Comparison of ENCODE assay signal across 9 cellular contexts in genomic region chr20:50815162-50815989, GRCh38. TPM values are rescaled to one million over a fixed set of nuclear protein-coding genes. Genes with fewer than 3 reads are reported as not detected.
DNase-seq lines count a peak whose midpoint lies in the region; ATAC-seq and TF ChIP-seq lines count a peak whose summit lies in the region.
"Had no signal": no experiment of that assay in that cellular context is flagged by ENCODE, and none has a peak within 500 bp of the region (broad histone marks: within the 10 kb centered on the region; RNA-seq: fewer than 3 reads in every experiment).

No MANE protein-coding gene starts in this region.

- peak overlapping the region; percentile 29 for H3K27ac Mint-ChIP-seq in glutamatergic neuron (ENCODE audit: unreplicated experiment)
- H3K27ac Mint-ChIP-seq in endodermal cell, result no peak overlapping the region

- H3K27me3 Mint-ChIP-seq in glutamatergic neuron (ENCODE audit: unreplicated experiment) (peaks cover 2% of the 10 kb centered on the region), endodermal cell (ENCODE audit: insufficient read depth) (no peaks in the 10 kb centered on the region)

- WGBS in endodermal cell (ENCODE audit: insufficient coverage in 1 of 2, insufficient read length in 1 of 2), 2 experiments, result 92 to 98% methylated on average over 7 to 13 of the region's 15 CpGs
- 66 to 74% methylated on average over 15 of the region's 15 CpGs for WGBS in body of pancreas, 2 donors

- peaks cover 34% of the 10 kb centered on the region for H3K36me3 ChIP-seq in OCI-LY7 (ENCODE audit: insufficient read depth, low read length)
- H3K36me3 ChIP-seq in endodermal cell (ENCODE audit: control insufficient read depth, insufficient read depth, low read length), result no peaks in the 10 kb centered on the region
- H3K36me3 ChIP-seq in body of pancreas (replicated peaks in 1 of 2; ENCODE audit: insufficient read depth in 1 of 2, low read depth in 2 of 2), result no peaks in the 10 kb centered on the region

- no peak overlapping the region for H3K9ac ChIP-seq in endodermal cell (ENCODE audit: extremely low read depth, low read length, poor library complexity, severe bottlenecking)

- H3K9me3 ChIP-seq in OCI-LY7 (ENCODE audit: low read length) (no peaks in the 10 kb centered on the region), endodermal cell (ENCODE audit: control insufficient read depth, low read length) (no peaks in the 10 kb centered on the region), body of pancreas (no peaks in the 10 kb centered on the region)

- H3K4me3 ChIP-seq in GM12864 (ENCODE audit: low read depth, low read length) (peak overlapping the region; percentile 25), OCI-LY7 (ENCODE audit: low read depth, low read length, poor library complexity, severe bottlenecking) (peak overlapping the region; percentile 55), endodermal cell (ENCODE audit: low read length) (no peak overlapping the region), body of pancreas (no peak overlapping the region)

- no peak for ATAC-seq in body of pancreas
- ATAC-seq: left colon had no signal

- DNase-seq in GM12864 (ENCODE audit: low read depth) (no peak), HCEC 1CT (peak; percentile 30), OCI-LY7 (ENCODE audit: low spot score) (peak; percentile 92), glutamatergic neuron (no peak), endodermal cell (no peak), NCI-H1092 (lab: John Stamatoyannopoulos, UW) (no peak), body of pancreas (no peak)
- no peak for DNase-seq in activated CD4-positive, CD25-positive, alpha-beta regulatory T cell (lab: John Stamatoyannopoulos, UW)

- CTCF ChIA-PET in OCI-LY7 (lab: Charles Lee; ENCODE audit: unreplicated experiment), result no interaction called here

- H3K4me3 Mint-ChIP-seq in glutamatergic neuron (ENCODE audit: unreplicated experiment) (peak overlapping the region; percentile 34), endodermal cell (no peak overlapping the region)

- H3K36me3 Mint-ChIP-seq in glutamatergic neuron (ENCODE audit: unreplicated experiment) (no peaks in the 10 kb centered on the region), endodermal cell (ENCODE audit: low read depth) (peaks cover 3% of the 10 kb centered on the region)

- peaks cover 73% of the 10 kb centered on the region for H3K79me2 ChIP-seq in OCI-LY7 (ENCODE audit: insufficient read depth, low read depth, low read length)

- peaks cover 8% of the 10 kb centered on the region for H3K9me3 Mint-ChIP-seq in glutamatergic neuron (ENCODE audit: unreplicated experiment)
- no peaks in the 10 kb centered on the region for H3K9me3 Mint-ChIP-seq in endodermal cell

- no peak overlapping the region for H2AFZ ChIP-seq in OCI-LY7 (ENCODE audit: low read length)

- H4K20me1 ChIP-seq in OCI-LY7 (ENCODE audit: insufficient read depth, low read length), result no peaks in the 10 kb centered on the region

- no TSS peak for BruUV-seq in OCI-LY7 (replicated peaks; lab: Mats Ljungman, UMichigan)

- H3K27me3 ChIP-seq in endodermal cell (ENCODE audit: control insufficient read depth, insufficient read depth, low read length, poor library complexity, severe bottlenecking) (no peaks in the 10 kb centered on the region), body of pancreas (no peaks in the 10 kb centered on the region)

- no peaks in the 10 kb centered on the region for H3K9me2 ChIP-seq in OCI-LY7 (ENCODE audit: insufficient read depth, low read length)

- H3K27ac ChIP-seq in OCI-LY7 (ENCODE audit: low read depth, low read length, poor library complexity, severe bottlenecking) (peak overlapping the region; percentile 97), endodermal cell (ENCODE audit: low read depth, low read length) (no peak overlapping the region), body of pancreas (no peak overlapping the region)

- no peak for TF ChIP-seq POLR2A in body of pancreas (IDR thresholded peaks at IDR 0.05)

- H3K4me1 Mint-ChIP-seq in glutamatergic neuron (ENCODE audit: low read depth, unreplicated experiment) (peaks cover 13% of the 10 kb centered on the region), endodermal cell (peaks cover 18% of the 10 kb centered on the region)

- H3K4me2 ChIP-seq in OCI-LY7 (ENCODE audit: low read length), result peak overlapping the region; percentile 75

- POLR2A ChIA-PET in OCI-LY7 (lab: Charles Lee), result interaction anchor here (1.2 to 15.6 kb wide), 3 partner anchors 9 to 110 kb away, joined by 3 to 230 read pairs (median 4); partner anchors contain the start of gene BCAS4

- intact Hi-C loops in OCI-LY7 (cut with micrococcal nuclease; ENCODE audit: unreplicated experiment) (loop anchor here (1.0 kb wide), 1 partner anchor 15 kb away; no protein-coding TSS in a partner anchor), body of pancreas (cut with DNase I) (loop anchor here (10.0 kb wide), 1 partner anchor 109 kb away; no protein-coding TSS in a partner anchor)

- H3K4me1 ChIP-seq in OCI-LY7 (ENCODE audit: insufficient read depth, low read length, poor library complexity, severe bottlenecking), result peaks cover 100% of the 10 kb centered on the region
- H3K4me1 ChIP-seq in endodermal cell (ENCODE audit: control insufficient read depth, insufficient read depth, low read length), result peaks cover 3% of the 10 kb centered on the region
- H3K4me1 ChIP-seq in body of pancreas, result peaks cover 5% of the 10 kb centered on the region

- TF ChIP-seq CTCF in GM12864 (IDR thresholded peaks at IDR 0.05; ENCODE audit: low read depth, low read length, missing control alignments) (no peak), OCI-LY7 (conservative IDR thresholded peaks at IDR 0.05; ENCODE audit: low read length) (no peak), glutamatergic neuron (IDR thresholded peaks at IDR 0.05; ENCODE audit: partially characterized antibody, unreplicated experiment) (no peak), endodermal cell (conservative IDR thresholded peaks at IDR 0.05) (no peak), body of pancreas (IDR thresholded peaks at IDR 0.05) (no peak)

RNA-seq across cellular contexts. Expression of gene BCAS4, which starts 20.5 kb away (rescaled TPM):
- 128 and 181 TPM in 2 replicates for total RNA-seq in OCI-LY7 (2014; rRNA removed; shearing (Covaris generic))
- total RNA-seq in OCI-LY7 (2022), result 166 and 173 TPM in 2 replicates
- total RNA-seq in glutamatergic neuron (ENCODE audit: unreplicated experiment), result 5.5 TPM
- 10 to 100 TPM in 1 of 2 donors, 1 to 10 TPM in 1; 9.5 to 25.2 TPM for total RNA-seq in endodermal cell
- 10.0 TPM for polyA plus RNA-seq in endodermal cell (2013, experiment 1 of 2)
- 10.5 TPM for polyA plus RNA-seq in endodermal cell (2013, experiment 2 of 2)
- total RNA-seq in body of pancreas, result 1 to 10 TPM in 1 of 2 donors, under 1 TPM in 1; under 0.01 to 2.3 TPM

Comparison
In these comparisons a context has a peak if more than half of its experiments do, and no peak if none do; other contexts are left out.
1. DNase-seq: peak in HCEC 1CT (single experiment) and OCI-LY7 (single experiment); none in GM12864 (single experiment), glutamatergic neuron (single experiment), endodermal cell (single experiment), activated CD4-positive, CD25-positive, alpha-beta regulatory T cell (0 of 4), NCI-H1092 (single experiment) and body of pancreas (0 of 4).
2. H3K4me3 ChIP-seq: peak in GM12864 (single experiment) and OCI-LY7 (single experiment); none in endodermal cell (single experiment) and body of pancreas (0 of 2).
3. RNA of gene BCAS4, which starts 20.5 kb away (total RNA-seq): 128 to 181 TPM in OCI-LY7; 9.5 to 25.2 TPM in endodermal cell, 5.5 TPM in glutamatergic neuron (single experiment) and under 0.01 to 2.3 TPM in body of pancreas; every median in the first group is over 4 times any median in the second.